Comparison of ENCODE assay signal across 9 cellular contexts in the genomic region with DNA sequence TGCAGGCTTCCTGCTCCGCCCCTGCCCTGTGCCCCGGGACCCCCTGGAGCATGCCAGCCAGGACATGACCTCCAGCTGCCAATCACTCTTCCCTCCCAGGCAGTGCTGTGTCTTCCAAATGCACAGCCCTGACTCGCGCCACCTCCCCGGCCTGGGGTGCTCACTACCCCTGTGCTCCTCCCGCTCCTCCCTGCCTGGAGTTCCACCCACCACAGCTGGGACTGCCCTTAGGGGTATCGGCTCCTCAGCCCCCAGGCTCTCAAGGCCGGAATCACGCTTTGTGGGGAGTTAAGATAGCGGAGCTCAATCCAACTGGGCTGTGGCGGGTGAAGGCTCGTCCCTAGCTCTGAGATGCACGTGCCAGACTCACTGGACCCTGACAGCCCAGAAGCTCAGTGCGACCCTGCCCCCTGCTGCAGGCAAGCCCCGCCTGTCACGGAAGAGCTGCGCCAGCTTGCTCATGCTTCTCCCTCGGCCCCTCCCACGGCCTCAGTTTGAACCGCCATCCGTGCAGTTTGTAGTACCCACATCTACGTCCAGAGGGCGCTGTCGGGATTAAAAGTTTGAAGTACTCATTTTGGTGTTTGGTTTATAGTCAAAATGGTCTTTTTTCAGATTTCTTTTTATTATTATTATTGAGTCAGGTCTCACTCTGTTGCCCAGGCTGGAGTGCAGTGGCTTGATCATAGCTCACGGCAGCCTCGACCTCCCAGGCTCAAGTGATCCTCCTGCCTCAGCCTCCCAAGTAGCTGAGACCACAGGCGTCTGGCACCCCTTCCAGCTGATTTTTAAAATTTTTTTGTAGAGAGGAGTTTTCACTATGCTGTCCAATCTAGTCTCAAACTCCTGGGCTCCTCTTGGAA.
DNase-seq lines count a peak whose midpoint lies in the region; ATAC-seq, FAIRE-seq and TF ChIP-seq lines count a peak whose summit lies in the region.
"Had no signal": no experiment of that assay in that cellular context is flagged by ENCODE, and none has a peak within 500 bp of the region (broad histone marks: within the 10 kb centered on the region; RNA-seq: fewer than 3 reads in every experiment).

No MANE protein-coding gene starts in this region.

- no peak overlapping the region for H3K27ac Mint-ChIP-seq in natural killer cell treated with Interleukin-12 subunit alpha and Interleukin-12 subunit beta and Interleukin-15 and Interleukin-18, amount 100 ng/mL, for 72 hours
- H3K27ac Mint-ChIP-seq: T-helper 1 cell treated with Interleukin-12 subunit alpha and Interleukin-12 subunit beta and Interleukin-4 antibody, amounts not matched to agents 30 μg/mL and 1 μg/mL, for 36 hours had no signal

- no peaks in the 10 kb centered on the region for H3K9me3 ChIP-seq in MG63

- peaks cover 0 to 8% of the 10 kb centered on the region in 2 donors for H3K4me1 Mint-ChIP-seq in natural killer cell treated with Interleukin-12 subunit alpha and Interleukin-12 subunit beta and Interleukin-15 and Interleukin-18, amount 100 ng/mL, for 72 hours (ENCODE audit: low read depth in 2 of 2)

- H3K27me3 ChIP-seq in MG63, result peaks cover 5% of the 10 kb centered on the region; the same call in 1 of the 2 replicates

- peak; percentile 3 to 61 for ATAC-seq in natural killer cell treated with Interleukin-12 subunit alpha and Interleukin-12 subunit beta and Interleukin-15 and Interleukin-18, amount 100 ng/mL, for 72 hours
- ATAC-seq in GM21360 (IDR thresholded peaks at IDR 0.05; ENCODE audit: unreplicated experiment), result no peak

- no peak for FAIRE-seq in RCC 7860 (lab: Jason Lieb, UNC)

- H3K9me3 Mint-ChIP-seq in natural killer cell treated with Interleukin-12 subunit alpha and Interleukin-12 subunit beta and Interleukin-15 and Interleukin-18, amount 100 ng/mL, for 72 hours, result no peaks in the 10 kb centered on the region
- H3K9me3 Mint-ChIP-seq: T-helper 1 cell treated with Interleukin-12 subunit alpha and Interleukin-12 subunit beta and Interleukin-4 antibody, amounts not matched to agents 30 μg/mL and 1 μg/mL, for 36 hours had no signal

- H3K27me3 Mint-ChIP-seq in natural killer cell treated with Interleukin-12 subunit alpha and Interleukin-12 subunit beta and Interleukin-15 and Interleukin-18, amount 100 ng/mL, for 72 hours, result peaks cover 9 to 10% of the 10 kb centered on the region in 2 donors

- no peak overlapping the region for H3K4me3 Mint-ChIP-seq in natural killer cell treated with Interleukin-12 subunit alpha and Interleukin-12 subunit beta and Interleukin-15 and Interleukin-18, amount 100 ng/mL, for 72 hours
- H3K4me3 Mint-ChIP-seq: T-helper 1 cell treated with Interleukin-12 subunit alpha and Interleukin-12 subunit beta and Interleukin-4 antibody, amounts not matched to agents 30 μg/mL and 1 μg/mL, for 36 hours had no signal

- DNase-seq in GM12864 (ENCODE audit: low read depth) (no peak), MG63 (peak; percentile 43), fibroblast of mammary gland (ENCODE audit: low read depth) (peak; percentile 16), substantia nigra (lab: John Stamatoyannopoulos, UW) (peak in 45 of 49 donors; percentile 12 to 90 (median 61)), RCC 7860 (ENCODE audit: low spot score) (no peak)
- peak; percentile 30 for DNase-seq in activated CD8-positive, alpha-beta memory T cell treated with anti-CD3 and anti-CD28 coated beads, Interleukin-2, amount 50 U/mL, for 24 hours (ENCODE audit: extremely low read depth)
- no peak for DNase-seq in natural killer cell treated with Interleukin-12 subunit alpha and Interleukin-12 subunit beta and Interleukin-15 and Interleukin-18, amount 100 ng/mL, for 72 hours (ENCODE audit: low spot score)

- TF ChIP-seq CTCF in GM12864 (IDR thresholded peaks at IDR 0.05; ENCODE audit: low read depth, low read length, missing control alignments), result peak; percentile 61
- TF ChIP-seq CTCF in fibroblast of mammary gland (conservative IDR thresholded peaks at IDR 0.05; ENCODE audit: control insufficient read depth, insufficient read depth, low read depth, low read length), result peak; percentile 50

- peak overlapping the region; percentile 90 for H3K27ac ChIP-seq in substantia nigra (ENCODE audit: low read depth, low read length, poor library complexity, severe bottlenecking)

- no peaks in the 10 kb centered on the region for H3K36me3 Mint-ChIP-seq in natural killer cell treated with Interleukin-12 subunit alpha and Interleukin-12 subunit beta and Interleukin-15 and Interleukin-18, amount 100 ng/mL, for 72 hours

- no peaks in the 10 kb centered on the region for H3K36me3 ChIP-seq in MG63

- no peak overlapping the region for H3K4me3 ChIP-seq in GM12864 (ENCODE audit: low read depth, low read length)
- no peak overlapping the region for H3K4me3 ChIP-seq in MG63
- H3K4me3 ChIP-seq in fibroblast of mammary gland (ENCODE audit: control insufficient read depth, low read depth, low read length), result no peak overlapping the region

Comparison
In these comparisons a context has a peak if more than half of its experiments do, and no peak if none do; other contexts are left out.
1. DNase-seq: peak in MG63 (single experiment), activated CD8-positive, alpha-beta memory T cell treated with anti-CD3 and anti-CD28 coated beads, Interleukin-2, amount 50 U/mL, for 24 hours (single experiment), fibroblast of mammary gland (single experiment) and substantia nigra (45 of 49); none in GM12864 (single experiment), natural killer cell treated with Interleukin-12 subunit alpha and Interleukin-12 subunit beta and Interleukin-15 and Interleukin-18, amount 100 ng/mL, for 72 hours (single experiment) and RCC 7860 (single experiment).